Comparison of ENCODE assay signal across 10 cellular contexts in genomic region chr11:32792111-32792947, GRCh38. TPM values are rescaled to one million over a fixed set of nuclear protein-coding genes. Genes with fewer than 3 reads are reported as not detected.
DNase-seq lines count a peak whose midpoint lies in the region; ATAC-seq, FAIRE-seq and TF ChIP-seq lines count a peak whose summit lies in the region.
"Had no signal": no experiment of that assay in that cellular context is flagged by ENCODE, and none has a peak within 500 bp of the region (broad histone marks: within the 10 kb centered on the region; RNA-seq: fewer than 3 reads in every experiment).

No MANE protein-coding gene starts in this region.

- H3K9me3 Mint-ChIP-seq in neural progenitor cell = no peaks in the 10 kb centered on the region

- no peak for FAIRE-seq in K562 (lab: Jason Lieb, UNC)

- no TSS peak for BruUV-seq in K562 (replicated peaks; lab: Mats Ljungman, UMichigan)

- no peak overlapping the region for H3K27ac Mint-ChIP-seq in neural progenitor cell

- in situ Hi-C loops in K562 (cut with MboI) = loop anchor here (5.0 kb wide), 1 partner anchor 470 kb away; no protein-coding TSS in a partner anchor

- WGBS in K562 (ENCODE audit: insufficient coverage, low coverage, missing lambda C conversion rate) = 0% methylated on average over 6 of the region's 6 CpGs

- H3K4me1 ChIP-seq in K562 (replicated peaks in 1 of 2; ENCODE audit: control insufficient read depth in 2 of 2, insufficient read depth in 2 of 2, low read length in 2 of 2) (no peaks in the 10 kb centered on the region; a peak in 1 of 5 replicates), neural progenitor cell (no peaks in the 10 kb centered on the region)
- H3K4me1 ChIP-seq: HAP-1 had no signal

- TF ChIP-seq RAD21 in K562 (CRISPR knock-in tag; conservative IDR thresholded peaks at IDR 0.05 in 1 of 2, IDR thresholded peaks at IDR 0.05 in 1 of 2) = no peak

- no peak overlapping the region for H3K4me2 ChIP-seq in K562 (ENCODE audit: insufficient read depth, low read length)
- H3K4me2 ChIP-seq in neural progenitor cell = peak overlapping the region; percentile 62

- H3K36me3 Mint-ChIP-seq in neural progenitor cell = no peaks in the 10 kb centered on the region

- no peak for TF ChIP-seq EP300 in K562 (IDR thresholded peaks at IDR 0.05; ENCODE audit: low read length)

- POLR2A ChIA-PET in K562 (lab: Yijun Ruan, JAX) = no interaction called here

- intact Hi-C loops in K562 (cut with micrococcal nuclease) = loop anchor here (1.0 to 5.0 kb wide), 5 partner anchors 40 to 470 kb away; no protein-coding TSS in a partner anchor
- intact Hi-C loops in head of caudate nucleus (cut with DNase I) = no loop called here

- H3K9me1 ChIP-seq in K562 (ENCODE audit: control insufficient read depth, insufficient read depth, low read length) = no peaks in the 10 kb centered on the region

- H3K27me3 ChIP-seq in K562 (ENCODE audit: control insufficient read depth in 2 of 2, insufficient read depth in 2 of 2, low read length in 2 of 2) = peaks cover 10 to 26% of the 10 kb centered on the region in 2 experiments
- peaks cover 4% of the 10 kb centered on the region for H3K27me3 ChIP-seq in neural progenitor cell

- H3K27me3 Mint-ChIP-seq in neural progenitor cell (ENCODE audit: insufficient read depth, low read depth) = peaks cover 2% of the 10 kb centered on the region

- H3K9me3 ChIP-seq in K562 (replicated peaks; ENCODE audit: control insufficient read depth, insufficient read depth, low read depth, low read length) (no peaks in the 10 kb centered on the region), neural progenitor cell (ENCODE audit: low read depth) (no peaks in the 10 kb centered on the region)
- H3K9me3 ChIP-seq: HAP-1 had no signal

- H3K9ac ChIP-seq in K562 (ENCODE audit: insufficient read depth in 1 of 2, low read depth in 2 of 2, low read length in 2 of 2) (no peak overlapping the region), neural progenitor cell (no peak overlapping the region)

- no peak overlapping the region for H3K27ac ChIP-seq in K562 (ENCODE audit: extremely low read depth, low read depth, low read length)
- no peak overlapping the region for H3K27ac ChIP-seq in neural progenitor cell

- TF ChIP-seq CTCF in K562 (IDR thresholded peaks at IDR 0.05 in 2 of 3, conservative IDR thresholded peaks at IDR 0.05 in 1 of 3; ENCODE audit: insufficient read depth in 2 of 3, low read depth in 1 of 3, low read length in 3 of 3) = no peak
- no peak for TF ChIP-seq CTCF in neural progenitor cell (IDR thresholded peaks at IDR 0.05)

- H3K4me1 Mint-ChIP-seq in neural progenitor cell = no peaks in the 10 kb centered on the region

- H3K79me2 ChIP-seq in K562 (ENCODE audit: control insufficient read depth, insufficient read depth, low read length) (no peaks in the 10 kb centered on the region), neural progenitor cell (ENCODE audit: low read depth) (no peaks in the 10 kb centered on the region)

- CTCF ChIA-PET in K562 (lab: Yijun Ruan, JAX; ENCODE audit: low intra/inter-chr PET ratio) = interaction anchor here (0.8 to 2.4 kb wide), 6 partner anchors 79 to 469 kb away, joined by 3 to 17 read pairs (median 6); no protein-coding TSS in a partner anchor

- DNase-seq in K562 (ENCODE audit: extremely low read depth in 1 of 4, low spot score in 3 of 4) = no peak
- DNase-seq in neural progenitor cell (ENCODE audit: low spot score) = peak; percentile 9
- no peak for DNase-seq in activated effector memory CD4-positive, alpha-beta T cell treated with anti-CD3 and anti-CD28 coated beads, Interleukin-2, amount 50 U/mL, for 16 hours
- DNase-seq in NCI-H2171 (lab: John Stamatoyannopoulos, UW) = no peak
- DNase-seq in head of caudate nucleus = no peak
- DNase-seq in NCI-H82 (lab: John Stamatoyannopoulos, UW) = no peak
- DNase-seq: islet precursor cell had no signal

- TF ChIP-seq POLR2A in K562 (conservative IDR thresholded peaks at IDR 0.05) = no peak

- H3K4me3 ChIP-seq in K562 (no peak overlapping the region), neural progenitor cell (peak overlapping the region; percentile 12)
- H3K4me3 ChIP-seq: HAP-1 had no signal

- H3K36me3 ChIP-seq in K562 (ENCODE audit: control insufficient read depth, insufficient read depth, low read length) (no peaks in the 10 kb centered on the region), neural progenitor cell (no peaks in the 10 kb centered on the region)
- H3K36me3 ChIP-seq: HAP-1 had no signal

- H3K4me3 Mint-ChIP-seq in neural progenitor cell = no peak overlapping the region

- ATAC-seq in GM18867 (IDR thresholded peaks at IDR 0.05; ENCODE audit: unreplicated experiment) (peak; percentile 16), HG03045 (IDR thresholded peaks at IDR 0.05; ENCODE audit: unreplicated experiment) (peak; percentile 15), K562 (peak; percentile 26; the same call in 2 of the 3 replicates)

- H4K20me1 ChIP-seq in K562 (replicated peaks; ENCODE audit: control insufficient read depth, insufficient read depth, low read length) = no peaks in the 10 kb centered on the region
- H4K20me1 ChIP-seq in neural progenitor cell (ENCODE audit: low read depth) = no peaks in the 10 kb centered on the region

- no peaks in the 10 kb centered on the region for H3F3A ChIP-seq in neural progenitor cell (ENCODE audit: low read depth)

- H2AFZ ChIP-seq in K562 (ENCODE audit: low read depth, low read length) = no peak overlapping the region
- no peak overlapping the region for H2AFZ ChIP-seq in neural progenitor cell (replicated peaks)

TF ChIP-seq in K562, 482 proteins besides CTCF, POLR2A, EP300 and RAD21 (continues in another document):
- no peak for TF ChIP-seq ZNF655 (CRISPR knock-in tag; IDR thresholded peaks at IDR 0.05)
- no peak for TF ChIP-seq MXI1 (IDR thresholded peaks at IDR 0.05; ENCODE audit: low read depth, low read length)

RNA-seq across cellular contexts. Expression of gene CCDC73, which starts 2.1 kb away (rescaled TPM):
- total RNA-seq in K562 (2011; cell fraction: chromatin; rRNA removed; ENCODE audit: low replicate concordance) = not detected in 2 replicates
- total RNA-seq in K562 (2011; cell fraction: nucleolus; rRNA removed) = not detected in 2 replicates
- not detected in 2 replicates for total RNA-seq in K562 (2011; cell fraction: nucleoplasm; rRNA removed)
- total RNA-seq in K562 (2014; rRNA removed) (not detected in 2 replicates), K562 (2014; rRNA removed; fragmentation: Illumina TruSeq; extraction: Trizol) (not detected in 2 replicates), K562 (2015; rRNA removed; fragmentation: Illumina TruSeq; extraction: Trizol) (not detected in 2 replicates), K562 (2021) (not detected in 2 replicates), neural progenitor cell (ENCODE audit: low replicate concordance) (not detected in 2 replicates)
- polyA plus RNA-seq in K562 (2011; rRNA removed) (not detected in 2 replicates), K562 (2014; fragmentation: Illumina TruSeq; extraction: Trizol) (not detected in 2 replicates), K562 (2014; fragmentation: Nextera tagmentation; extraction: Ambion mirVana) (under 1 TPM; 0.20 to 0.21 TPM), K562 (2014; rRNA removed) (not detected in 2 replicates)
- polyA plus RNA-seq in K562 (2011; cell fraction: cytosol; rRNA removed) = not detected in 2 replicates
- not detected in 2 replicates for polyA plus RNA-seq in K562 (2011; cell fraction: nucleus; rRNA removed)
- 0.06 and 0.16 TPM in 2 replicates for polyA plus RNA-seq in K562 (2012)
- polyA minus RNA-seq in K562 (2011; rRNA and poly(A)+ RNA removed) = not detected in 2 replicates
- not detected in 2 replicates for polyA minus RNA-seq in K562 (2011; cell fraction: cytosol; rRNA and poly(A)+ RNA removed)
- not detected in 2 replicates for polyA minus RNA-seq in K562 (2011; cell fraction: nucleus; rRNA and poly(A)+ RNA removed)

RNA-seq across cellular contexts. Expression of gene PRRG4, which starts 37.4 kb away (rescaled TPM):
- total RNA-seq in K562 (2011; cell fraction: chromatin; rRNA removed; ENCODE audit: low replicate concordance) = not detected in 2 replicates
- total RNA-seq in K562 (2011; cell fraction: nucleolus; rRNA removed) = not detected in 2 replicates
- total RNA-seq in K562 (2011; cell fraction: nucleoplasm; rRNA removed) = not detected in 2 replicates
- total RNA-seq in K562 (2014; rRNA removed) = not detected in 2 replicates
- total RNA-seq in K562 (2014; rRNA removed; fragmentation: Illumina TruSeq; extraction: Trizol) = not detected in 2 replicates
- not detected in 2 replicates for total RNA-seq in K562 (2015; rRNA removed; fragmentation: Illumina TruSeq; extraction: Trizol)
- total RNA-seq in K562 (2021) = not detected in 2 replicates
- polyA plus RNA-seq in K562 (2011; rRNA removed) = not detected in 2 replicates
- polyA plus RNA-seq in K562 (2011; cell fraction: cytosol; rRNA removed) = not detected in 2 replicates
- not detected in 2 replicates for polyA plus RNA-seq in K562 (2011; cell fraction: nucleus; rRNA removed)
- polyA plus RNA-seq in K562 (2012) = not detected in 2 replicates
- not detected in 2 replicates for polyA plus RNA-seq in K562 (2014; fragmentation: Illumina TruSeq; extraction: Trizol)
- not detected for polyA plus RNA-seq in K562 (2014; fragmentation: Nextera tagmentation; extraction: Ambion mirVana)
- not detected in 2 replicates for polyA plus RNA-seq in K562 (2014; rRNA removed)
- not detected in 2 replicates for polyA minus RNA-seq in K562 (2011; rRNA and poly(A)+ RNA removed)
- polyA minus RNA-seq in K562 (2011; cell fraction: cytosol; rRNA and poly(A)+ RNA removed) = 0.27 TPM in 1 of 2 replicates, not detected in the other
- not detected in 2 replicates for polyA minus RNA-seq in K562 (2011; cell fraction: nucleus; rRNA and poly(A)+ RNA removed)
- total RNA-seq in neural progenitor cell (ENCODE audit: low replicate concordance) = 0.06 and 0.19 TPM in 2 replicates
